In genomic region chr21:42040411-42041180, GRCh38 we compare ENCODE assay signal across 10 cellular contexts. TPM values are rescaled to one million over a fixed set of nuclear protein-coding genes. Genes with fewer than 3 reads are reported as not detected.
A peak's percentile ranks its signal among the peaks of the same experiment; 100 is the strongest.
DNase-seq lines count a peak whose midpoint lies in the region; ATAC-seq and TF ChIP-seq lines count a peak whose summit lies in the region.
"Had no signal": no experiment of that assay in that cellular context is flagged by ENCODE, and none has a peak within 500 bp of the region (broad histone marks: within the 10 kb centered on the region; RNA-seq: fewer than 3 reads in every experiment).

No MANE protein-coding gene starts in this region.

- TF ChIP-seq CTCF in coronary artery (IDR thresholded peaks at IDR 0.05): no peak
- TF ChIP-seq CTCF in mucosa of descending colon (IDR thresholded peaks at IDR 0.05): no peak

- peak overlapping the region; percentile 42 to 60 for H3K27ac ChIP-seq in coronary artery

- peaks cover 3% of the 10 kb centered on the region for H3K4me1 ChIP-seq in mucosa of descending colon (ENCODE audit: low read depth)

- H3K36me3 ChIP-seq in MG63 (no peaks in the 10 kb centered on the region), mucosa of descending colon (ENCODE audit: low read depth) (no peaks in the 10 kb centered on the region)

- H3K9me3 ChIP-seq in MG63 (no peaks in the 10 kb centered on the region), mucosa of descending colon (no peaks in the 10 kb centered on the region)

- in situ Hi-C loops in ACHN (cut with HindIII; ENCODE audit: low pct_ligation_motif_present, low pct_unique_long_range_greater_than_20kb, low sequenced_read_pairs): no loop called here

- H3K4me3 ChIP-seq in MG63 (no peak overlapping the region), coronary artery (no peak overlapping the region), mucosa of descending colon (no peak overlapping the region)

- peak; percentile 54 for ATAC-seq in mucosa of descending colon

- intact Hi-C loops in mucosa of descending colon (cut with DNase I, micrococcal nuclease): no loop called here

- DNase-seq in ACHN (peak; percentile 97), MG63 (peak; percentile 94), coronary artery (ENCODE audit: low spot score) (no peak), mucosa of descending colon (peak in 1 of 3 donors; percentile 29), SKM-1 (lab: John Stamatoyannopoulos, UW; ENCODE audit: unreplicated experiment) (no peak), GDM1 (lab: John Stamatoyannopoulos, UW) (no peak)
- no peak for DNase-seq in activated CD4-positive, alpha-beta T cell treated with anti-CD3 and anti-CD28 coated beads for 4 hours
- no peak for DNase-seq in stimulated activated CD4-positive, alpha-beta T cell treated with anti-CD3 and anti-CD28 coated beads, Interleukin-15, amount 100 ng/mL, for 24 hours
- DNase-seq: activated CD4-positive, alpha-beta T cell treated with anti-CD3 and anti-CD28 coated beads, Interleukin-2, amount 50 U/mL, for 48 hours; NCI-H187 had no signal

- no peaks in the 10 kb centered on the region for H3K27me3 ChIP-seq in MG63

RNA-seq across cellular contexts. Expression of gene ZBTB21, which starts 30.4 kb away (rescaled TPM):
- 5.1 and 13.0 TPM in 2 replicates for total RNA-seq in MG63 (2014; rRNA removed; shearing (Covaris generic); ENCODE audit: low replicate concordance)
- 10 to 100 TPM; 11.8 to 18.9 (median 14.6) TPM for total RNA-seq in mucosa of descending colon

RNA-seq across cellular contexts. Expression of gene UMODL1, which starts 30.5 kb away (rescaled TPM):
- total RNA-seq in MG63 (2014; rRNA removed; shearing (Covaris generic); ENCODE audit: low replicate concordance): not detected in 2 replicates
- under 1 TPM; 0.14 to 0.90 (median 0.16) TPM for total RNA-seq in mucosa of descending colon

Comparison
In these comparisons a context has a peak if more than half of its experiments do, and no peak if none do; other contexts are left out.
1. DNase-seq: peak in ACHN (single experiment) and MG63 (single experiment); none in coronary artery (single experiment), SKM-1 (single experiment), activated CD4-positive, alpha-beta T cell treated with anti-CD3 and anti-CD28 coated beads for 4 hours (0 of 2), GDM1 (single experiment) and stimulated activated CD4-positive, alpha-beta T cell treated with anti-CD3 and anti-CD28 coated beads, Interleukin-15, amount 100 ng/mL, for 24 hours (single experiment).